In genomic region chr6:31892821-31893220, GRCh38 we compare ENCODE assay signal across 17 cellular contexts. TPM values are rescaled to one million over a fixed set of nuclear protein-coding genes. Genes with fewer than 3 reads are reported as not detected.
"Had no signal": no experiment of that assay in that cellular context is flagged by ENCODE, and none has a peak within 500 bp of the region (broad histone marks: within the 10 kb centered on the region; RNA-seq: fewer than 3 reads in every experiment).

No MANE protein-coding gene starts in this region.

- H3K27ac ChIP-seq: esophagus muscularis mucosa, heart right ventricle, parathyroid adenoma, sigmoid colon, tibial artery had no signal

- H3K27me3 Mint-ChIP-seq: activated CD4-positive, alpha-beta T cell treated with anti-CD3 and anti-CD28 coated beads, Interleukin-2, amount 10 ng/mL, durations not matched to agents 24 days and 14 days; activated naive CD8-positive, alpha-beta T cell; memory B cell; naive thymus-derived CD4-positive, alpha-beta T cell; stimulated activated naive B cell treated with anti-CD40 and anti-IgM and Interleukin-4, amounts not matched to agents 10 μg/mL and 1 μg/mL and 100 μg/mL, for 72 hours; T-cell had no signal

- ATAC-seq: heart right ventricle; mucosa of descending colon; naive thymus-derived CD4-positive, alpha-beta T cell; stimulated activated naive B cell treated with anti-CD40 and anti-IgM and Interleukin-4, amounts not matched to agents 10 μg/mL and 1 μg/mL and 100 μg/mL, for 72 hours; T-cell had no signal

- H3K4me3 ChIP-seq: esophagus muscularis mucosa, heart right ventricle, mucosa of descending colon, sigmoid colon, tibial artery had no signal

- H3K4me3 Mint-ChIP-seq: activated CD4-positive, alpha-beta T cell treated with anti-CD3 and anti-CD28 coated beads, Interleukin-2, amount 10 ng/mL, durations not matched to agents 24 days and 14 days; activated naive CD8-positive, alpha-beta T cell; memory B cell; naive thymus-derived CD4-positive, alpha-beta T cell; stimulated activated naive B cell treated with anti-CD40 and anti-IgM and Interleukin-4, amounts not matched to agents 10 μg/mL and 1 μg/mL and 100 μg/mL, for 72 hours; T-cell had no signal

- FAIRE-seq: bronchial epithelial cell had no signal

- H3K27me3 ChIP-seq: esophagus muscularis mucosa, heart right ventricle, sigmoid colon, tibial artery had no signal

- H2AFZ ChIP-seq: parathyroid adenoma had no signal

- DNase-seq: activated CD4-positive, alpha-beta T cell treated with anti-CD3 and anti-CD28 coated beads, Interleukin-2, amount 10 ng/mL, durations not matched to agents 24 days and 14 days; activated gamma-delta T cell treated with Interleukin-2 at 50 U/mL for 16 hours; effector CD4-positive, alpha-beta T cell; heart right ventricle; mucosa of descending colon; naive thymus-derived CD4-positive, alpha-beta T cell; sigmoid colon; stimulated activated CD4-positive, alpha-beta T cell treated with anti-CD3 and anti-CD28 coated beads, Interleukin-4, amount 100 ng/mL, for 24 hours; stimulated activated naive B cell treated with anti-CD40 and anti-IgM and Interleukin-4, amounts not matched to agents 10 μg/mL and 1 μg/mL and 100 μg/mL, for 72 hours; T-cell; tibial artery had no signal

- H3K27ac Mint-ChIP-seq: activated CD4-positive, alpha-beta T cell treated with anti-CD3 and anti-CD28 coated beads, Interleukin-2, amount 10 ng/mL, durations not matched to agents 24 days and 14 days; activated naive CD8-positive, alpha-beta T cell; memory B cell; naive thymus-derived CD4-positive, alpha-beta T cell had no signal

- H3K9me3 ChIP-seq: esophagus muscularis mucosa, heart right ventricle, mucosa of descending colon, sigmoid colon, tibial artery had no signal

- H3K79me2 ChIP-seq: parathyroid adenoma had no signal

- H3K9me3 Mint-ChIP-seq: activated CD4-positive, alpha-beta T cell treated with anti-CD3 and anti-CD28 coated beads, Interleukin-2, amount 10 ng/mL, durations not matched to agents 24 days and 14 days; memory B cell; naive thymus-derived CD4-positive, alpha-beta T cell; stimulated activated naive B cell treated with anti-CD40 and anti-IgM and Interleukin-4, amounts not matched to agents 10 μg/mL and 1 μg/mL and 100 μg/mL, for 72 hours; T-cell had no signal

- H3K9ac ChIP-seq: parathyroid adenoma had no signal

RNA-seq across cellular contexts. Expression of gene SLC44A4, which starts 14.0 kb away (rescaled TPM):
- total RNA-seq: activated CD4-positive, alpha-beta T cell treated with anti-CD3 and anti-CD28 coated beads, Interleukin-2, amount 10 ng/mL, durations not matched to agents 24 days and 14 days; cerebellum; naive thymus-derived CD4-positive, alpha-beta T cell had no signal
- polyA plus RNA-seq: naive thymus-derived CD4-positive, alpha-beta T cell had no signal
